16 cellular contexts compared by ENCODE assay signal in genomic region chr3:111862974-111863373, GRCh38. TPM values are rescaled to one million over a fixed set of nuclear protein-coding genes. Genes with fewer than 3 reads are reported as not detected.
DNase-seq lines count a peak whose midpoint lies in the region; ATAC-seq and TF ChIP-seq lines count a peak whose summit lies in the region.
"Had no signal": no experiment of that assay in that cellular context is flagged by ENCODE, and none has a peak within 500 bp of the region (broad histone marks: within the 10 kb centered on the region; RNA-seq: fewer than 3 reads in every experiment).

No MANE protein-coding gene starts in this region.

- H3K27me3 ChIP-seq in esophagus squamous epithelium: no peaks in the 10 kb centered on the region
- H3K27me3 ChIP-seq in psoas muscle (ENCODE audit: insufficient read depth in 3 of 3, low read length in 2 of 3): peaks cover 0 to 38% (median 6%) of the 10 kb centered on the region in 3 donors
- H3K27me3 ChIP-seq: pancreas had no signal

- BruUV-seq in Calu3 (replicated peaks; lab: Mats Ljungman, UMichigan): no TSS peak

- H3K27ac Mint-ChIP-seq in Calu3 (ENCODE audit: unreplicated experiment): peak overlapping the region; percentile 12
- H3K27ac Mint-ChIP-seq in activated CD8-positive, alpha-beta memory T cell treated with anti-CD3 and anti-CD28 coated beads, Interleukin-2, amount 10 ng/mL, durations not matched to agents 7 days and 5 days: no peak overlapping the region
- H3K27ac Mint-ChIP-seq: activated T-helper 17 cell treated with anti-CD3 and anti-CD28 coated beads, Interleukin-2, amount 50 U/mL, for 72 hours had no signal

- H3K36me3 Mint-ChIP-seq in Calu3 (ENCODE audit: insufficient read depth, unreplicated experiment): peaks cover 30% of the 10 kb centered on the region
- no peaks in the 10 kb centered on the region for H3K36me3 Mint-ChIP-seq in activated CD8-positive, alpha-beta memory T cell treated with anti-CD3 and anti-CD28 coated beads, Interleukin-2, amount 10 ng/mL, durations not matched to agents 7 days and 5 days

- no peak overlapping the region for H3K4me3 Mint-ChIP-seq in Calu3 (ENCODE audit: low read depth, unreplicated experiment)
- H3K4me3 Mint-ChIP-seq in activated CD8-positive, alpha-beta memory T cell treated with anti-CD3 and anti-CD28 coated beads, Interleukin-2, amount 10 ng/mL, durations not matched to agents 7 days and 5 days: no peak overlapping the region
- H3K4me3 Mint-ChIP-seq: activated T-helper 17 cell treated with anti-CD3 and anti-CD28 coated beads, Interleukin-2, amount 50 U/mL, for 72 hours had no signal

- no peaks in the 10 kb centered on the region for H3K36me3 ChIP-seq in esophagus squamous epithelium
- H3K36me3 ChIP-seq in psoas muscle (ENCODE audit: insufficient read depth in 1 of 2, low read depth in 1 of 2): no peaks in the 10 kb centered on the region
- H3K36me3 ChIP-seq: left lung, pancreas had no signal

- peaks cover 0 to 69% (median 36%) of the 10 kb centered on the region in 3 donors for H3K4me1 ChIP-seq in esophagus squamous epithelium
- H3K4me1 ChIP-seq in psoas muscle: no peaks in the 10 kb centered on the region

- WGBS in esophagus squamous epithelium, 2 donors: 59 to 80% methylated on average over 3 of the region's 3 CpGs
- WGBS in psoas muscle, 3 donors: 34 to 53% (median 35%) methylated on average over 3 of the region's 3 CpGs

- H3K4me3 ChIP-seq in esophagus squamous epithelium: no peak overlapping the region
- peak overlapping the region; percentile 76 for H3K4me3 ChIP-seq in psoas muscle
- H3K4me3 ChIP-seq: left lung, pancreas had no signal

- no peaks in the 10 kb centered on the region for H3K9me3 ChIP-seq in esophagus squamous epithelium
- no peaks in the 10 kb centered on the region for H3K9me3 ChIP-seq in psoas muscle
- H3K9me3 ChIP-seq: left lung had no signal

- no peak for TF ChIP-seq POLR2A in esophagus squamous epithelium (IDR thresholded peaks at IDR 0.05)

- no peak for ATAC-seq in psoas muscle
- no peak for ATAC-seq in activated CD8-positive, alpha-beta memory T cell treated with anti-CD3 and anti-CD28 coated beads, Interleukin-2, amount 10 ng/mL, durations not matched to agents 7 days and 5 days
- no peak for ATAC-seq in GM18861 (IDR thresholded peaks at IDR 0.05; ENCODE audit: unreplicated experiment)
- ATAC-seq: activated T-helper 17 cell treated with anti-CD3 and anti-CD28 coated beads, Interleukin-2, amount 50 U/mL, for 72 hours; left lung; pancreas had no signal

- DNase-seq in Calu3 (no peak), NCI-H524 (lab: John Stamatoyannopoulos, UW) (peak; percentile 93 to 98), esophagus squamous epithelium (lab: John Stamatoyannopoulos, UW) (no peak), psoas muscle (no peak), kidney tubule cell (ENCODE audit: low spot score) (no peak), caudate nucleus (lab: John Stamatoyannopoulos, UW) (no peak)
- DNase-seq in activated CD8-positive, alpha-beta memory T cell treated with anti-CD3 and anti-CD28 coated beads, Interleukin-2, amount 10 ng/mL, durations not matched to agents 7 days and 5 days: no peak
- DNase-seq: activated CD4-positive, alpha-beta T cell treated with anti-CD3 and anti-CD28 coated beads, Interleukin-2, amount 50 U/mL, for 48 hours; aorta; effector memory CD4-positive, alpha-beta T cell; left lung; NCI-H2227 treated with DMSO at 0.1 percent for 48 hours; OCI-M1; pancreas had no signal

- H3K4me1 Mint-ChIP-seq in Calu3 (ENCODE audit: low read depth, unreplicated experiment): peaks cover 60% of the 10 kb centered on the region
- H3K4me1 Mint-ChIP-seq in activated CD8-positive, alpha-beta memory T cell treated with anti-CD3 and anti-CD28 coated beads, Interleukin-2, amount 10 ng/mL, durations not matched to agents 7 days and 5 days: peaks cover 15% of the 10 kb centered on the region

- no peaks in the 10 kb centered on the region for H3K27me3 Mint-ChIP-seq in Calu3 (ENCODE audit: unreplicated experiment)
- peaks cover 25% of the 10 kb centered on the region for H3K27me3 Mint-ChIP-seq in activated CD8-positive, alpha-beta memory T cell treated with anti-CD3 and anti-CD28 coated beads, Interleukin-2, amount 10 ng/mL, durations not matched to agents 7 days and 5 days
- H3K27me3 Mint-ChIP-seq: activated T-helper 17 cell treated with anti-CD3 and anti-CD28 coated beads, Interleukin-2, amount 50 U/mL, for 72 hours had no signal

- no peaks in the 10 kb centered on the region for H3K9me3 Mint-ChIP-seq in Calu3 (ENCODE audit: low read depth, unreplicated experiment)
- no peaks in the 10 kb centered on the region for H3K9me3 Mint-ChIP-seq in activated CD8-positive, alpha-beta memory T cell treated with anti-CD3 and anti-CD28 coated beads, Interleukin-2, amount 10 ng/mL, durations not matched to agents 7 days and 5 days (ENCODE audit: low read depth)
- H3K9me3 Mint-ChIP-seq: activated T-helper 17 cell treated with anti-CD3 and anti-CD28 coated beads, Interleukin-2, amount 50 U/mL, for 72 hours had no signal

- TF ChIP-seq CTCF in Calu3 (IDR thresholded peaks at IDR 0.05; ENCODE audit: unreplicated experiment) (no peak), esophagus squamous epithelium (IDR thresholded peaks at IDR 0.05) (no peak), psoas muscle (IDR thresholded peaks at IDR 0.05) (no peak)

- CTCF ChIA-PET in Calu3 (lab: Charles Lee): interaction anchor here (1.7 to 2.6 kb wide), 2 partner anchors 105 to 146 kb away, joined by 3 to 18 read pairs; no protein-coding TSS in a partner anchor
- CTCF ChIA-PET in activated CD8-positive, alpha-beta memory T cell treated with anti-CD3 and anti-CD28 coated beads, Interleukin-2, amount 10 ng/mL, durations not matched to agents 7 days and 5 days (lab: Charles Lee): no interaction called here

- intact Hi-C loops in Calu3 (cut with micrococcal nuclease; ENCODE audit: unreplicated experiment) (loop anchor here (5.0 kb wide), 1 partner anchor 126 kb away; no protein-coding TSS in a partner anchor), esophagus squamous epithelium (cut with DNase I) (loop anchor here (5.0 to 10.0 kb wide), 2 partner anchors 102 to 141 kb away; no protein-coding TSS in a partner anchor), psoas muscle (cut with DNase I) (loop anchor here in 1 of 2 donors (5.0 kb wide), 1 partner anchor 146 kb away; no protein-coding TSS in a partner anchor)

- H3K27ac ChIP-seq in esophagus squamous epithelium (peak overlapping the region in 3 of 4 donors; percentile 94 to 96 (median 95)), psoas muscle (no peak overlapping the region), caudate nucleus (ENCODE audit: low read depth, low read length) (no peak overlapping the region)
- H3K27ac ChIP-seq: left lung had no signal

RNA-seq across cellular contexts. Expression of gene PHLDB2, which starts 3.9 kb away (rescaled TPM):
- total RNA-seq in Calu3 (2022): 15.4 and 30.7 TPM in 2 replicates
- 10 to 100 TPM in 3 of 4 donors, 1 to 10 TPM in 1; 5.6 to 37.8 (median 19.2) TPM for total RNA-seq in esophagus squamous epithelium
- total RNA-seq in psoas muscle: 1 to 10 TPM; 3.5 to 7.5 (median 5.9) TPM
- polyA plus RNA-seq in psoas muscle: 1 to 10 TPM; 2.9 to 8.5 (median 3.0) TPM
- 1 to 10 TPM; 4.4 to 4.8 TPM for total RNA-seq in activated CD8-positive, alpha-beta memory T cell treated with anti-CD3 and anti-CD28 coated beads, Interleukin-2, amount 10 ng/mL, durations not matched to agents 7 days and 5 days

Comparison
In these comparisons a context has a peak if more than half of its experiments do, and no peak if none do; other contexts are left out.
1. DNase-seq: peak in NCI-H524 (2 of 2); none in Calu3 (single experiment), esophagus squamous epithelium (single experiment), psoas muscle (0 of 2), activated CD8-positive, alpha-beta memory T cell treated with anti-CD3 and anti-CD28 coated beads, Interleukin-2, amount 10 ng/mL, durations not matched to agents 7 days and 5 days (single experiment), kidney tubule cell (single experiment) and caudate nucleus (0 of 61).
2. H3K27ac ChIP-seq: peak in esophagus squamous epithelium (3 of 4); none in psoas muscle (single experiment) and caudate nucleus (single experiment).